ENCODE assay signal across 8 cellular contexts in genomic region chr19:533485-534058, GRCh38.
DNase-seq lines count a peak whose midpoint lies in the region; ATAC-seq and TF ChIP-seq lines count a peak whose summit lies in the region.

No MANE protein-coding gene starts in this region.

- TF ChIP-seq CTCF in SU-DHL-6 (IDR thresholded peaks at IDR 0.05; ENCODE audit: insufficient read depth, low read length, poor library complexity, severe bottlenecking) (no peak), fibroblast of mammary gland (conservative IDR thresholded peaks at IDR 0.05; ENCODE audit: control insufficient read depth, insufficient read depth, low read depth, low read length) (no peak)

- H3K9ac ChIP-seq in ES-I3 (ENCODE audit: low read depth, low read length): peak overlapping the region; percentile 94
- H3K9ac ChIP-seq in SU-DHL-6 (ENCODE audit: low read length): peak overlapping the region; percentile 89
- H3K9ac ChIP-seq in rectal smooth muscle tissue (ENCODE audit: low read length): peak overlapping the region; percentile 82

- no peaks in the 10 kb centered on the region for H3K9me2 ChIP-seq in SU-DHL-6 (replicated peaks; ENCODE audit: insufficient read depth, low read length)

- H3K4me1 ChIP-seq in ES-I3 (ENCODE audit: insufficient read depth, low read length): no peaks in the 10 kb centered on the region
- H3K4me1 ChIP-seq in rectal smooth muscle tissue (ENCODE audit: control insufficient read depth, insufficient read depth, low read length): peaks cover 21% of the 10 kb centered on the region

- H3K9me3 ChIP-seq in ES-I3 (ENCODE audit: control insufficient read depth, insufficient read depth, low read length) (no peaks in the 10 kb centered on the region; the same call in 1 of the 2 replicates), SU-DHL-6 (ENCODE audit: insufficient read depth, low read length) (no peaks in the 10 kb centered on the region)

- no peak for DNase-seq in fibroblast of mammary gland (ENCODE audit: low read depth)
- no peak for DNase-seq in stimulated activated naive CD4-positive, alpha-beta T cell (lab: John Stamatoyannopoulos, UW)
- DNase-seq in NCI-H1092 treated with DMSO at 0.1 percent for 48 hours (lab: John Stamatoyannopoulos, UW): no peak
- DNase-seq in NCI-H187 treated with DMSO at 0.1 percent for 48 hours (lab: John Stamatoyannopoulos, UW): no peak

- peaks cover 25% of the 10 kb centered on the region for H3K79me2 ChIP-seq in SU-DHL-6 (ENCODE audit: insufficient read depth, low read length)

- H3K27me3 ChIP-seq in SU-DHL-6 (ENCODE audit: low read length) (no peaks in the 10 kb centered on the region), rectal smooth muscle tissue (ENCODE audit: control insufficient read depth, insufficient read depth, low read length) (no peaks in the 10 kb centered on the region)

- H2AFZ ChIP-seq in SU-DHL-6 (ENCODE audit: low read depth, low read length, severe bottlenecking): no peak overlapping the region

- H4K20me1 ChIP-seq in SU-DHL-6 (ENCODE audit: low read depth, low read length): no peaks in the 10 kb centered on the region

- ATAC-seq in HG02840 (IDR thresholded peaks at IDR 0.05; ENCODE audit: low FRiP score, unreplicated experiment): no peak

- H3K36me3 ChIP-seq in ES-I3 (ENCODE audit: insufficient read depth, low read length) (peaks cover 7% of the 10 kb centered on the region; the same call in 1 of the 2 replicates), SU-DHL-6 (ENCODE audit: low read length) (no peaks in the 10 kb centered on the region), rectal smooth muscle tissue (ENCODE audit: control insufficient read depth, insufficient read depth, low read length) (peaks cover 20% of the 10 kb centered on the region)

- H3F3A ChIP-seq in SU-DHL-6 (ENCODE audit: insufficient read depth): no peaks in the 10 kb centered on the region

- H3K4me3 ChIP-seq in SU-DHL-6 (ENCODE audit: insufficient read depth, low read length, poor library complexity, severe bottlenecking) (no peak overlapping the region), fibroblast of mammary gland (ENCODE audit: control insufficient read depth, low read depth, low read length) (peak overlapping the region; percentile 73), rectal smooth muscle tissue (ENCODE audit: low read length) (peak overlapping the region; percentile 93)

- peak overlapping the region; percentile 82 for H3K4me2 ChIP-seq in SU-DHL-6 (ENCODE audit: low read depth, low read length, poor library complexity, severe bottlenecking)

- H3K27ac ChIP-seq in SU-DHL-6 (ENCODE audit: low read depth, low read length): no peak overlapping the region
- H3K27ac ChIP-seq in rectal smooth muscle tissue (ENCODE audit: low read depth, low read length): peak overlapping the region; percentile 83
